ENCODE assay signal across 20 cellular contexts in the genomic region with DNA sequence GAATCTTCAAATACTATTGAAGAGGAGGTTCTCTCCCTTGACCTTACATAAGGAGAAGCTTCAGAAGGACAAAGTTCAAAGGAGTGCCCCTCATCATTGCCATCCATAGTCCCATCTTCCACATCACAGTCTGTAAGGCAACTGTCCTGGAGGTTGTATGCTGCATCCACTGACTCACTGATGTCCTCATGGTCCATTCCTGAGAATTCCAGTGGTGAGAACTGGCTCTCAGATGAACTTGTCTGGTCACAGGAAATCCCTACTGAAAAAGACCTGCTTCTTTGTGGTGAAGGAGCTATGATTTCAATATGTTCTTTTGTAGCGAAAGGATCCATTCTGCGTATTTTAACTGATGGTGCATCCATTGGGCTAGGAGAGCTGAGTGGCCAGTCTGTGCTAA.
"Had no signal": no experiment of that assay in that cellular context is flagged by ENCODE, and none has a peak within 500 bp of the region (broad histone marks: within the 10 kb centered on the region; RNA-seq: fewer than 3 reads in every experiment).

No MANE protein-coding gene starts in this region.

- H3K9me3 Mint-ChIP-seq: activated B cell treated with CpG ODN at 0.5 μM for 24 hours; activated naive CD8-positive, alpha-beta T cell treated with anti-CD3 and anti-CD28 coated beads for 36 hours; activated T-cell treated with anti-CD3 and anti-CD28 coated beads, Interleukin-2, amount 50 U/mL, for 72 hours; brain; neural crest cell; T-helper 2 cell treated with Interferon-gamma antibody and Interleukin-4, amounts not matched to agents 5 μg/mL and 100 μg/mL, for 36 hours had no signal

- H3K27me3 Mint-ChIP-seq: activated B cell treated with CpG ODN at 0.5 μM for 24 hours; activated naive CD8-positive, alpha-beta T cell treated with anti-CD3 and anti-CD28 coated beads for 36 hours; brain; progenitor cell of endocrine pancreas had no signal

- H3K4me1 Mint-ChIP-seq: activated naive CD8-positive, alpha-beta T cell treated with anti-CD3 and anti-CD28 coated beads for 36 hours; brain; neural crest cell had no signal

- H3K4me3 Mint-ChIP-seq: activated B cell treated with CpG ODN at 0.5 μM for 24 hours; activated naive CD8-positive, alpha-beta T cell treated with anti-CD3 and anti-CD28 coated beads for 36 hours; activated T-cell treated with anti-CD3 and anti-CD28 coated beads, Interleukin-2, amount 50 U/mL, for 72 hours; brain; neural crest cell had no signal

- H3K4me3 ChIP-seq: colonic mucosa, testis, upper lobe of left lung had no signal

- DNase-seq: activated B cell treated with CpG ODN at 0.5 μM for 24 hours; activated CD4-positive, alpha-beta T cell treated with anti-CD3 and anti-CD28 coated beads for 48 hours; activated naive CD8-positive, alpha-beta T cell treated with anti-CD3 and anti-CD28 coated beads for 36 hours; amygdala; caudate nucleus; colonic mucosa; foreskin melanocyte; head of caudate nucleus; kidney; mammary epithelial cell; small intestine; stimulated activated CD4-positive, alpha-beta T cell treated with anti-CD3 and anti-CD28 coated beads, Interleukin-15, amount 100 ng/mL, for 24 hours; stimulated activated CD4-positive, alpha-beta T cell treated with anti-CD3 and anti-CD28 coated beads, Interleukin-2, amount 100 ng/mL, for 48 hours; testis; upper lobe of left lung had no signal

- H3K27ac Mint-ChIP-seq: activated B cell treated with CpG ODN at 0.5 μM for 24 hours; activated naive CD8-positive, alpha-beta T cell treated with anti-CD3 and anti-CD28 coated beads for 36 hours; activated T-cell treated with anti-CD3 and anti-CD28 coated beads, Interleukin-2, amount 50 U/mL, for 72 hours; brain; progenitor cell of endocrine pancreas; T-helper 2 cell treated with Interferon-gamma antibody and Interleukin-4, amounts not matched to agents 5 μg/mL and 100 μg/mL, for 36 hours had no signal
